29 cellular contexts compared by ENCODE assay signal in genomic region chr9:113570106-113570505, GRCh38.
DNase-seq lines count a peak whose midpoint lies in the region; ATAC-seq, FAIRE-seq and TF ChIP-seq lines count a peak whose summit lies in the region.
"Had no signal": no experiment of that assay in that cellular context is flagged by ENCODE, and none has a peak within 500 bp of the region (broad histone marks: within the 10 kb centered on the region; RNA-seq: fewer than 3 reads in every experiment).

No MANE protein-coding gene starts in this region.

- no peak for DNase-seq in activated naive CD4-positive, alpha-beta T cell (lab: John Stamatoyannopoulos, UW)
- DNase-seq in HCT116 (ENCODE audit: low read depth, low spot score): no peak
- DNase-seq in left colon: peak; percentile 2 to 21
- peak in 1 of 2 donors; percentile 9 for DNase-seq in gastrocnemius medialis
- no peak for DNase-seq in stimulated activated naive CD8-positive, alpha-beta T cell treated with anti-CD3 and anti-CD28 coated beads, Interleukin-15, Interleukin-2, amounts not matched to agents 100 U/mL and 50 U/mL, for 24 hours
- DNase-seq in endothelial cell (ENCODE audit: low spot score): no peak
- no peak for DNase-seq in GM19239 (ENCODE audit: insufficient read length, low spot score)
- DNase-seq: activated CD4-positive, alpha-beta T cell treated with anti-CD3 and anti-CD28 coated beads for 1 hour; activated CD8-positive, alpha-beta memory T cell treated with anti-CD3 and anti-CD28 coated beads for 24 hours; activated T-cell treated with anti-CD3 and anti-CD28 coated beads, Interleukin-2, amount 50 U/mL, for 4 hours; AML-193; amniotic stem cell; brain microvascular endothelial cell; DMS153; NCI-H1048; NCI-H1694 treated with DMSO at 0.1 percent for 48 hours; NCI-H2171; NCI-H526; SJCRH30; stimulated activated naive CD8-positive, alpha-beta T cell treated with anti-CD3 and anti-CD28 coated beads, Interleukin-15, amount 100 ng/mL, for 72 hours had no signal

- in situ Hi-C loops in gastrocnemius medialis (cut with MboI; ENCODE audit: low sequenced_read_pairs in 4 of 4): no loop called here

- H3K9me2 ChIP-seq in HCT116 (ENCODE audit: insufficient read depth): no peaks in the 10 kb centered on the region

- H3K36me3 ChIP-seq in HCT116 (ENCODE audit: control insufficient read depth in 1 of 2, insufficient read depth in 2 of 2, low read length in 2 of 2) (no peaks in the 10 kb centered on the region), gastrocnemius medialis (no peaks in the 10 kb centered on the region)
- H3K36me3 ChIP-seq: brain microvascular endothelial cell, neural progenitor cell, Peyer's patch had no signal

- POLR2A ChIA-PET in HCT116 (lab: Charles Lee): interaction anchor here (2.5 kb wide), 1 partner anchor 9 kb away, joined by 9 read pairs; no protein-coding TSS in a partner anchor

- H3K4me3 Mint-ChIP-seq in activated naive CD4-positive, alpha-beta T cell treated with anti-CD3 and anti-CD28 coated beads, Interleukin-2, amount 50 U/mL, for 24 hours: no peak overlapping the region
- no peak overlapping the region for H3K4me3 Mint-ChIP-seq in endothelial cell (ENCODE audit: unreplicated experiment)
- H3K4me3 Mint-ChIP-seq: activated T-cell treated with anti-CD3 and anti-CD28 coated beads, Interleukin-2, amount 50 U/mL, for 4 hours; neural progenitor cell; stimulated activated naive CD8-positive, alpha-beta T cell treated with anti-CD3 and anti-CD28 coated beads, Interleukin-15, amount 100 ng/mL, for 72 hours; type B pancreatic cell had no signal

- H4K20me1 ChIP-seq in HCT116 (ENCODE audit: insufficient read depth): no peaks in the 10 kb centered on the region

- H3K36me3 Mint-ChIP-seq in activated naive CD4-positive, alpha-beta T cell treated with anti-CD3 and anti-CD28 coated beads, Interleukin-2, amount 50 U/mL, for 24 hours: no peaks in the 10 kb centered on the region
- H3K36me3 Mint-ChIP-seq in endothelial cell (ENCODE audit: low read depth, unreplicated experiment): peaks cover 48% of the 10 kb centered on the region
- H3K36me3 Mint-ChIP-seq: type B pancreatic cell had no signal

- intact Hi-C loops in HCT116 (cut with micrococcal nuclease) (no loop called here), left colon (cut with DNase I, micrococcal nuclease) (no loop called here), gastrocnemius medialis (cut with DNase I; ENCODE audit: low total_unique reads) (no loop called here)

- peak overlapping the region; percentile 38 for H3K4me2 ChIP-seq in HCT116 (ENCODE audit: low read length)
- H3K4me2 ChIP-seq: A549, neural progenitor cell had no signal

- no peak overlapping the region for H3K9ac ChIP-seq in HCT116 (ENCODE audit: low read length)
- H3K9ac ChIP-seq: neural progenitor cell had no signal

- no peaks in the 10 kb centered on the region for H3K27me3 Mint-ChIP-seq in activated naive CD4-positive, alpha-beta T cell treated with anti-CD3 and anti-CD28 coated beads, Interleukin-2, amount 50 U/mL, for 24 hours
- H3K27me3 Mint-ChIP-seq in endothelial cell (ENCODE audit: unreplicated experiment): peaks cover 14% of the 10 kb centered on the region
- H3K27me3 Mint-ChIP-seq: progenitor cell of endocrine pancreas; stimulated activated naive CD8-positive, alpha-beta T cell treated with anti-CD3 and anti-CD28 coated beads, Interleukin-15, amount 100 ng/mL, for 72 hours had no signal

- H3K9me3 ChIP-seq in HCT116 (ENCODE audit: control insufficient read depth in 1 of 2, insufficient read depth in 1 of 2, low read depth in 1 of 2, low read length in 2 of 2) (no peaks in the 10 kb centered on the region), gastrocnemius medialis (no peaks in the 10 kb centered on the region)
- H3K9me3 ChIP-seq: A549, Peyer's patch had no signal

- H3K27ac ChIP-seq in HCT116 (ENCODE audit: low read depth, low read length) (no peak overlapping the region), gastrocnemius medialis (peak overlapping the region; percentile 16 to 79 (median 75))
- H3K27ac ChIP-seq: brain microvascular endothelial cell, neural progenitor cell, Peyer's patch had no signal

- H3K79me2 ChIP-seq in HCT116 (ENCODE audit: insufficient read depth, low read length): no peaks in the 10 kb centered on the region; the same call in 1 of the 2 replicates

- H3K27me3 ChIP-seq in HCT116 (ENCODE audit: insufficient read depth, low read length) (no peaks in the 10 kb centered on the region), gastrocnemius medialis (no peaks in the 10 kb centered on the region)
- H3K27me3 ChIP-seq: brain microvascular endothelial cell, neural progenitor cell, Peyer's patch, SJCRH30 had no signal

- BruUV-seq in HCT116 (replicated peaks; lab: Mats Ljungman, UMichigan): no TSS peak

- H2AFZ ChIP-seq in HCT116 (ENCODE audit: low read depth, low read length, poor library complexity, severe bottlenecking): no peak overlapping the region
- H2AFZ ChIP-seq: neural progenitor cell had no signal

- H3K9me3 Mint-ChIP-seq in activated naive CD4-positive, alpha-beta T cell treated with anti-CD3 and anti-CD28 coated beads, Interleukin-2, amount 50 U/mL, for 24 hours: no peaks in the 10 kb centered on the region
- no peaks in the 10 kb centered on the region for H3K9me3 Mint-ChIP-seq in endothelial cell (ENCODE audit: unreplicated experiment)
- H3K9me3 Mint-ChIP-seq: activated T-cell treated with anti-CD3 and anti-CD28 coated beads, Interleukin-2, amount 50 U/mL, for 4 hours; stimulated activated naive CD8-positive, alpha-beta T cell treated with anti-CD3 and anti-CD28 coated beads, Interleukin-15, amount 100 ng/mL, for 72 hours; type B pancreatic cell had no signal

- peaks cover 31% of the 10 kb centered on the region for H3K4me1 Mint-ChIP-seq in activated naive CD4-positive, alpha-beta T cell treated with anti-CD3 and anti-CD28 coated beads, Interleukin-2, amount 50 U/mL, for 24 hours
- peaks cover 50% of the 10 kb centered on the region for H3K4me1 Mint-ChIP-seq in endothelial cell (ENCODE audit: unreplicated experiment)

- CTCF ChIA-PET in HCT116 (lab: Charles Lee): no interaction called here

- peaks cover 22 to 39% of the 10 kb centered on the region in 2 experiments for H3K4me1 ChIP-seq in HCT116 (ENCODE audit: control insufficient read depth in 1 of 2, insufficient read depth in 2 of 2, low read length in 2 of 2)
- peaks cover 68 to 82% of the 10 kb centered on the region in 2 donors for H3K4me1 ChIP-seq in gastrocnemius medialis

- no peak for TF ChIP-seq POLR2A in HCT116 (IDR thresholded peaks at IDR 0.05; ENCODE audit: borderline replicate concordance, extremely low read depth, insufficient read depth, insufficient read length)
- TF ChIP-seq POLR2A in gastrocnemius medialis (IDR thresholded peaks at IDR 0.05): no peak

- FAIRE-seq in GM19239 (lab: Jason Lieb, UNC): no peak
- FAIRE-seq: A549, H1, keratinocyte had no signal

- RAD21 ChIA-PET in HCT116 (lab: Charles Lee; ENCODE audit: low non-redundant PET in 1 of 2, low total read pairs in 2 of 2, uncharacterized antibody in 2 of 2, unreplicated experiment in 2 of 2): no interaction called here

- H3K27ac Mint-ChIP-seq in activated naive CD4-positive, alpha-beta T cell treated with anti-CD3 and anti-CD28 coated beads, Interleukin-2, amount 50 U/mL, for 24 hours: peak overlapping the region; percentile 27
- H3K27ac Mint-ChIP-seq in endothelial cell (ENCODE audit: unreplicated experiment): no peak overlapping the region
- H3K27ac Mint-ChIP-seq: progenitor cell of endocrine pancreas; stimulated activated naive CD8-positive, alpha-beta T cell treated with anti-CD3 and anti-CD28 coated beads, Interleukin-15, amount 100 ng/mL, for 72 hours; type B pancreatic cell had no signal

- TF ChIP-seq RAD21 in HCT116 (IDR thresholded peaks at IDR 0.05; ENCODE audit: low read depth): no peak

- TF ChIP-seq CTCF in HCT116 (IDR thresholded peaks at IDR 0.05 in 2 of 3, conservative IDR thresholded peaks at IDR 0.05 in 1 of 3; ENCODE audit: borderline replicate concordance in 1 of 3, insufficient read depth in 1 of 3, low read depth in 2 of 3, low read length in 2 of 3) (no peak), gastrocnemius medialis (IDR thresholded peaks at IDR 0.05 in 4 of 5, conservative IDR thresholded peaks at IDR 0.05 in 1 of 5) (no peak), endothelial cell (IDR thresholded peaks at IDR 0.05; ENCODE audit: unreplicated experiment) (no peak)

- H3K4me3 ChIP-seq in HCT116 (replicated peaks in 1 of 2; ENCODE audit: low read depth in 1 of 2, low read length in 2 of 2) (no peak overlapping the region), gastrocnemius medialis (no peak overlapping the region)
- H3K4me3 ChIP-seq: A549, lung, neural progenitor cell, Peyer's patch, SJCRH30 had no signal

- no peak for ATAC-seq in HCT116
- no peak for ATAC-seq in left colon
- ATAC-seq in gastrocnemius medialis: no peak
- no peak for ATAC-seq in stimulated activated naive CD8-positive, alpha-beta T cell treated with anti-CD3 and anti-CD28 coated beads, Interleukin-15, Interleukin-2, amounts not matched to agents 100 U/mL and 50 U/mL, for 24 hours
- ATAC-seq: A549; activated T-cell treated with anti-CD3 and anti-CD28 coated beads, Interleukin-2, amount 50 U/mL, for 4 hours; stimulated activated naive CD8-positive, alpha-beta T cell treated with anti-CD3 and anti-CD28 coated beads, Interleukin-15, amount 100 ng/mL, for 72 hours had no signal

TF ChIP-seq in HCT116, 20 proteins besides CTCF, POLR2A, EP300 and RAD21 (continues in another document):
- TF ChIP-seq SP1 (IDR thresholded peaks at IDR 0.05; ENCODE audit: low read depth) (no peak), REST (IDR thresholded peaks at IDR 0.05; ENCODE audit: low read depth) (no peak)

Comparison
In these comparisons a context has a peak if more than half of its experiments do, and no peak if none do; other contexts are left out.
1. DNase-seq: peak in left colon (2 of 2); none in activated naive CD4-positive, alpha-beta T cell (0 of 4), HCT116 (single experiment), stimulated activated naive CD8-positive, alpha-beta T cell treated with anti-CD3 and anti-CD28 coated beads, Interleukin-15, Interleukin-2, amounts not matched to agents 100 U/mL and 50 U/mL, for 24 hours (single experiment), endothelial cell (single experiment) and GM19239 (single experiment).